Comparison of ENCODE assay signal across 10 cellular contexts in genomic region chr9:94799578-94800264, GRCh38.
DNase-seq lines count a peak whose midpoint lies in the region; TF ChIP-seq lines count a peak whose summit lies in the region.
"Had no signal": no experiment of that assay in that cellular context is flagged by ENCODE, and none has a peak within 500 bp of the region (broad histone marks: within the 10 kb centered on the region; RNA-seq: fewer than 3 reads in every experiment).

No MANE protein-coding gene starts in this region.

- no peak overlapping the region for H2AFZ ChIP-seq in smooth muscle cell (ENCODE audit: low read depth)

- 69% methylated on average over 9 of the region's 9 CpGs for WGBS in smooth muscle cell (ENCODE audit: low lambda C conversion rate)

- no peaks in the 10 kb centered on the region for H3K27me3 ChIP-seq in smooth muscle cell (ENCODE audit: low read depth)

- peak overlapping the region; percentile 97 for H3K27ac ChIP-seq in smooth muscle cell (ENCODE audit: low read depth)

- H3K9ac ChIP-seq in smooth muscle cell (ENCODE audit: low read depth) = peak overlapping the region; percentile 48

- no peaks in the 10 kb centered on the region for H4K20me1 ChIP-seq in smooth muscle cell (ENCODE audit: low read depth)

- DNase-seq in HT1080 (ENCODE audit: low read depth) (peak; percentile 87), astrocyte of the spinal cord (ENCODE audit: low read depth, low spot score) (peak; percentile 90), iris pigment epithelial cell (ENCODE audit: low read depth) (peak; percentile 84), smooth muscle cell (lab: John Stamatoyannopoulos, UW; ENCODE audit: unreplicated experiment) (no peak), NCI-H187 (lab: John Stamatoyannopoulos, UW) (no peak), NCI-H187 treated with DMSO at 0.1 percent for 48 hours (lab: John Stamatoyannopoulos, UW) (no peak), SW 1271 (lab: John Stamatoyannopoulos, UW) (no peak)
- no peak for DNase-seq in effector CD8-positive, alpha-beta T cell (lab: John Stamatoyannopoulos, UW)
- DNase-seq: DMS153, nucleus accumbens had no signal

- H3K4me3 ChIP-seq in astrocyte of the spinal cord (ENCODE audit: low read depth, low read length) = no peak overlapping the region
- no peak overlapping the region for H3K4me3 ChIP-seq in smooth muscle cell

- H3K36me3 ChIP-seq in smooth muscle cell (ENCODE audit: low read depth) = no peaks in the 10 kb centered on the region

- peak overlapping the region; percentile 60 for H3K4me2 ChIP-seq in smooth muscle cell

- peaks cover 45% of the 10 kb centered on the region for H3F3A ChIP-seq in smooth muscle cell (ENCODE audit: low read depth)

- H3K4me1 ChIP-seq in smooth muscle cell (ENCODE audit: low read depth) = peaks cover 38% of the 10 kb centered on the region

- in situ Hi-C loops in astrocyte of the spinal cord (cut with HindIII; ENCODE audit: low sequenced_read_pairs) = no loop called here

- TF ChIP-seq CTCF in astrocyte of the spinal cord (IDR thresholded peaks at IDR 0.05; ENCODE audit: low read depth, low read length) (no peak), smooth muscle cell (IDR thresholded peaks at IDR 0.05; ENCODE audit: borderline replicate concordance, insufficient read depth, poor library complexity, severe bottlenecking) (no peak)

- H3K79me2 ChIP-seq in smooth muscle cell (ENCODE audit: low read depth) = peaks cover 5% of the 10 kb centered on the region

- no peaks in the 10 kb centered on the region for H3K9me3 ChIP-seq in smooth muscle cell (replicated peaks; ENCODE audit: low read depth)

Comparison
In these comparisons a context has a peak if more than half of its experiments do, and no peak if none do; other contexts are left out.
1. DNase-seq: peak in HT1080 (single experiment), astrocyte of the spinal cord (single experiment) and iris pigment epithelial cell (single experiment); none in smooth muscle cell (single experiment), NCI-H187 (0 of 2), effector CD8-positive, alpha-beta T cell (single experiment), NCI-H187 treated with DMSO at 0.1 percent for 48 hours (single experiment) and SW 1271 (0 of 2).